Comparison of ENCODE assay signal across 14 cellular contexts in genomic region chr11:59187587-59187986, GRCh38. TPM values are rescaled to one million over a fixed set of nuclear protein-coding genes. Genes with fewer than 3 reads are reported as not detected.
A peak's percentile ranks its signal among the peaks of the same experiment; 100 is the strongest.
DNase-seq lines count a peak whose midpoint lies in the region; ATAC-seq, FAIRE-seq and TF ChIP-seq lines count a peak whose summit lies in the region.
"Had no signal": no experiment of that assay in that cellular context is flagged by ENCODE, and none has a peak within 500 bp of the region (broad histone marks: within the 10 kb centered on the region; RNA-seq: fewer than 3 reads in every experiment).

No MANE protein-coding gene starts in this region.

- TF ChIP-seq CTCF in body of pancreas (IDR thresholded peaks at IDR 0.05): no peak

- H3K27ac ChIP-seq in body of pancreas (peak overlapping the region in 2 of 4 donors; percentile 70 to 77), small intestine (ENCODE audit: low read depth in 1 of 2, low read length in 1 of 2) (peak overlapping the region in 1 of 2 donors; percentile 28)
- H3K27ac ChIP-seq: cardiac muscle cell had no signal

- H3K9me3 ChIP-seq in body of pancreas (no peaks in the 10 kb centered on the region), small intestine (ENCODE audit: control insufficient read depth, low read depth) (no peaks in the 10 kb centered on the region)

- ATAC-seq in body of pancreas (peak; percentile 28), left colon (no peak), GM21381 (IDR thresholded peaks at IDR 0.05; ENCODE audit: unreplicated experiment) (no peak)

- no peaks in the 10 kb centered on the region for H3K36me3 ChIP-seq in body of pancreas (replicated peaks in 1 of 2; ENCODE audit: insufficient read depth in 1 of 2, low read depth in 2 of 2)
- H3K36me3 ChIP-seq in small intestine (ENCODE audit: control insufficient read depth in 2 of 2, insufficient read depth in 2 of 2, low read length in 2 of 2): peaks cover 0 to 4% of the 10 kb centered on the region in 2 donors
- H3K36me3 ChIP-seq: cardiac muscle cell had no signal

- peak; percentile 46 for DNase-seq in H4 (ENCODE audit: low spot score)
- peak in 2 of 4 donors; percentile 29 to 43 for DNase-seq in body of pancreas
- DNase-seq in left colon: peak; percentile 55 to 66
- peak; percentile 35 for DNase-seq in small intestine
- no peak for DNase-seq in NCI-H2029 (lab: John Stamatoyannopoulos, UW)
- DNase-seq in NCI-H2029 treated with DMSO at 0.1 percent for 48 hours (lab: John Stamatoyannopoulos, UW): no peak
- DNase-seq in NCI-H2171 (lab: John Stamatoyannopoulos, UW): no peak
- DNase-seq: CD4-positive, alpha-beta T cell; MV-4-11; NCI-H345 had no signal

- no peaks in the 10 kb centered on the region for H3K27me3 ChIP-seq in body of pancreas
- no peaks in the 10 kb centered on the region for H3K27me3 ChIP-seq in small intestine (ENCODE audit: control insufficient read depth in 2 of 2, insufficient read depth in 2 of 2, low read length in 2 of 2)
- H3K27me3 ChIP-seq: cardiac muscle cell had no signal

- TF ChIP-seq POLR2A in body of pancreas (IDR thresholded peaks at IDR 0.05): no peak

- intact Hi-C loops in body of pancreas (cut with DNase I) (loop anchor here (10.0 kb wide), 1 partner anchor 97 kb away; no protein-coding TSS in a partner anchor), left colon (cut with DNase I, micrococcal nuclease) (no loop called here)

- 60 to 77% methylated on average over 3 to 6 of the region's 6 CpGs for WGBS in body of pancreas, 2 donors
- WGBS in small intestine, 3 donors: 41 to 48% (median 43%) methylated on average over 6 of the region's 6 CpGs

- no peak for FAIRE-seq in small intestine (lab: Jason Lieb, UNC)
- FAIRE-seq: H54 had no signal

- no peak overlapping the region for H3K4me3 ChIP-seq in body of pancreas
- H3K4me3 ChIP-seq in small intestine (ENCODE audit: low read depth in 1 of 2, low read length in 2 of 2): no peak overlapping the region
- H3K4me3 ChIP-seq: cardiac muscle cell had no signal

- H3K4me1 ChIP-seq in body of pancreas (peaks cover 59% of the 10 kb centered on the region), small intestine (ENCODE audit: control insufficient read depth in 2 of 2, insufficient read depth in 1 of 2, low read depth in 1 of 2, low read length in 1 of 2) (peaks cover 5 to 14% of the 10 kb centered on the region in 2 donors)

RNA-seq across cellular contexts. Expression of gene DTX4, which starts 15.7 kb away (rescaled TPM):
- total RNA-seq in H4 (2014; rRNA removed; shearing (Covaris generic)): 0.58 and 1.6 TPM in 2 replicates
- total RNA-seq in body of pancreas: 10 to 100 TPM in 1 of 2 donors, 1 to 10 TPM in 1; 9.6 to 10.4 TPM
- 10 to 100 TPM; 58.4 to 62.4 TPM for total RNA-seq in left colon
- 10 to 100 TPM; 12.2 to 23.8 (median 21.0) TPM for polyA plus RNA-seq in small intestine

RNA-seq across cellular contexts. Expression of gene MPEG1, which starts 25.1 kb away (rescaled TPM):
- total RNA-seq in H4 (2014; rRNA removed; shearing (Covaris generic)): not detected in 2 replicates
- total RNA-seq in body of pancreas: 1 to 10 TPM; 1.3 to 3.9 TPM
- 10 to 100 TPM in 1 of 2 donors, 1 to 10 TPM in 1; 5.0 to 24.2 TPM for total RNA-seq in left colon
- polyA plus RNA-seq in small intestine: 1 to 10 TPM; 1.8 to 8.8 (median 6.5) TPM
- total RNA-seq: cardiac muscle cell, RPMI7951 had no signal
- polyA plus RNA-seq: cardiac muscle cell had no signal

RNA-seq across cellular contexts. Expression of gene FAM111A, which starts 44.9 kb away (rescaled TPM):
- 84.4 and 95.2 TPM in 2 replicates for total RNA-seq in H4 (2014; rRNA removed; shearing (Covaris generic))
- 10 to 100 TPM; 17.4 to 43.8 TPM for total RNA-seq in body of pancreas
- total RNA-seq in left colon: 10 to 100 TPM; 25.0 to 27.8 TPM
- 10 to 100 TPM; 16.2 to 19.5 (median 17.9) TPM for polyA plus RNA-seq in small intestine

Comparison
In these comparisons a context has a peak if more than half of its experiments do, and no peak if none do; other contexts are left out.
1. DNase-seq: peak in H4 (single experiment), left colon (2 of 2) and small intestine (single experiment); none in NCI-H2029 (single experiment), NCI-H2029 treated with DMSO at 0.1 percent for 48 hours (single experiment) and NCI-H2171 (single experiment).
2. RNA of gene DTX4, which starts 15.7 kb away (total RNA-seq): 58.4 to 62.4 TPM in left colon; 9.6 to 10.4 TPM in body of pancreas and 0.58 to 1.6 TPM in H4; every median in the first group is over 4 times any median in the second.